ENCODE assay signal across 12 cellular contexts in the genomic region with DNA sequence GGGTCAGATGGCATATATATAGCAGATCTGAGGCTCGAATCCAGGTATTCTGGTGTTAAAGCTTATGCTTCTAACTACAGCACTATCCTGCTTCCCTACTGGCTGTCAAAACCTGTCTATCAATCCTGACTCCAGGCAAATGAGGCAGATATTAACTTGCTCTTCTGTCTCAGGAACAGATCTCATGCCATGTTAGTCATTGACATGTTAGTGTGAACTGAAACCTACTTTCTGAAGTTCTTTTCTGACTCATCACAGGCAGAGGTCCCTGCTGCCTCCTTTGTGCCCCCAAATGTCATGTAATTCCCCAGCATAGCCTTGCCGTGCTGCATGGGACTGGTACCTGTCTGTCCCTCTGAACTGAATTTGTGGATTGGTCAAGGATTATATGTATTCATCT.
DNase-seq lines count a peak whose midpoint lies in the region; ATAC-seq and TF ChIP-seq lines count a peak whose summit lies in the region.
"Had no signal": no experiment of that assay in that cellular context is flagged by ENCODE, and none has a peak within 500 bp of the region (broad histone marks: within the 10 kb centered on the region; RNA-seq: fewer than 3 reads in every experiment).

No MANE protein-coding gene starts in this region.

- no peaks in the 10 kb centered on the region for H3K9me3 ChIP-seq in CD8-positive, alpha-beta memory T cell (ENCODE audit: low read length)

- peak; percentile 18 to 27 for DNase-seq in stimulated activated CD4-positive, alpha-beta T cell treated with anti-CD3 and anti-CD28 coated beads, Interleukin-2, amount 100 ng/mL, for 24 hours
- no peak for DNase-seq in stimulated activated CD4-positive, alpha-beta T cell treated with anti-CD3 and anti-CD28 coated beads, Interleukin-4, amount 100 ng/mL, for 1 hour
- DNase-seq in brain microvascular endothelial cell (peak; percentile 25), RKO (ENCODE audit: low spot score) (no peak)
- no peak for DNase-seq in CD8-positive, alpha-beta memory T cell
- no peak for DNase-seq in activated CD4-positive, alpha-beta T cell treated with anti-CD3 and anti-CD28 coated beads, Interleukin-2, amount 10 ng/mL, durations not matched to agents 7 days and 5 days
- DNase-seq: NCI-H1417 had no signal

- H3K4me1 Mint-ChIP-seq in CD8-positive, alpha-beta memory T cell = no peaks in the 10 kb centered on the region
- H3K4me1 Mint-ChIP-seq in activated CD4-positive, alpha-beta T cell treated with anti-CD3 and anti-CD28 coated beads, Interleukin-2, amount 10 ng/mL, durations not matched to agents 7 days and 5 days = peaks cover 14% of the 10 kb centered on the region

- no peak for TF ChIP-seq CTCF in brain microvascular endothelial cell (IDR thresholded peaks at IDR 0.05; ENCODE audit: low read depth, low read length, missing control alignments)

- H3K27me3 Mint-ChIP-seq in CD8-positive, alpha-beta memory T cell = peaks cover 0 to 6% of the 10 kb centered on the region in 2 donors
- H3K27me3 Mint-ChIP-seq in activated CD4-positive, alpha-beta T cell treated with anti-CD3 and anti-CD28 coated beads, Interleukin-2, amount 10 ng/mL, durations not matched to agents 7 days and 5 days = no peaks in the 10 kb centered on the region

- H3K4me1 ChIP-seq in CD8-positive, alpha-beta memory T cell (ENCODE audit: insufficient read depth, low read length) = no peaks in the 10 kb centered on the region

- H3K36me3 Mint-ChIP-seq in CD8-positive, alpha-beta memory T cell = peaks cover 0 to 9% (median 1%) of the 10 kb centered on the region in 3 donors
- peaks cover 4% of the 10 kb centered on the region for H3K36me3 Mint-ChIP-seq in activated CD4-positive, alpha-beta T cell treated with anti-CD3 and anti-CD28 coated beads, Interleukin-2, amount 10 ng/mL, durations not matched to agents 7 days and 5 days (ENCODE audit: low read depth)

- H3K27ac ChIP-seq in brain microvascular endothelial cell = no peak overlapping the region
- no peak overlapping the region for H3K27ac ChIP-seq in CD8-positive, alpha-beta memory T cell (ENCODE audit: low read depth, low read length)
- H3K27ac ChIP-seq: BLaER1 treated with 17β-estradiol and CSF1 and Interleukin-3, amounts not matched to agents 10 nM and 100 nM; SK-N-MC had no signal

- in situ Hi-C loops in brain microvascular endothelial cell (cut with HindIII; ENCODE audit: low pct_ligation_motif_present, low sequenced_read_pairs) = no loop called here

- no peaks in the 10 kb centered on the region for H3K36me3 ChIP-seq in brain microvascular endothelial cell (replicated peaks)
- H3K36me3 ChIP-seq in CD8-positive, alpha-beta memory T cell (ENCODE audit: insufficient read depth, low read length) = no peaks in the 10 kb centered on the region
- H3K36me3 ChIP-seq: BLaER1 treated with 17β-estradiol and CSF1 and Interleukin-3, amounts not matched to agents 10 nM and 100 nM had no signal

- no peaks in the 10 kb centered on the region for H3K27me3 ChIP-seq in brain microvascular endothelial cell (replicated peaks)
- no peaks in the 10 kb centered on the region for H3K27me3 ChIP-seq in CD8-positive, alpha-beta memory T cell (ENCODE audit: insufficient read depth, low read length, poor library complexity, severe bottlenecking)
- H3K27me3 ChIP-seq: BLaER1 treated with 17β-estradiol and CSF1 and Interleukin-3, amounts not matched to agents 10 nM and 100 nM had no signal

- POLR2A ChIA-PET in CD8-positive, alpha-beta memory T cell (lab: Charles Lee) = no interaction called here
- POLR2A ChIA-PET in activated CD4-positive, alpha-beta T cell treated with anti-CD3 and anti-CD28 coated beads, Interleukin-2, amount 10 ng/mL, durations not matched to agents 7 days and 5 days (lab: Charles Lee) = no interaction called here

- H3K9me3 Mint-ChIP-seq in CD8-positive, alpha-beta memory T cell = peaks cover 0 to 6% (median 6%) of the 10 kb centered on the region in 5 donors
- H3K9me3 Mint-ChIP-seq in activated CD4-positive, alpha-beta T cell treated with anti-CD3 and anti-CD28 coated beads, Interleukin-2, amount 10 ng/mL, durations not matched to agents 7 days and 5 days = no peaks in the 10 kb centered on the region
- H3K9me3 Mint-ChIP-seq: nephron had no signal

- H3K4me3 Mint-ChIP-seq in CD8-positive, alpha-beta memory T cell = no peak overlapping the region
- no peak overlapping the region for H3K4me3 Mint-ChIP-seq in activated CD4-positive, alpha-beta T cell treated with anti-CD3 and anti-CD28 coated beads, Interleukin-2, amount 10 ng/mL, durations not matched to agents 7 days and 5 days
- H3K4me3 Mint-ChIP-seq: nephron had no signal

- no peak overlapping the region for H3K4me3 ChIP-seq in brain microvascular endothelial cell (ENCODE audit: low read depth, low read length)
- no peak overlapping the region for H3K4me3 ChIP-seq in CD8-positive, alpha-beta memory T cell (ENCODE audit: low read length)
- H3K4me3 ChIP-seq: BLaER1 treated with 17β-estradiol and CSF1 and Interleukin-3, amounts not matched to agents 10 nM and 100 nM; SK-N-MC had no signal

- CTCF ChIA-PET in CD8-positive, alpha-beta memory T cell (lab: Charles Lee) = no interaction called here
- CTCF ChIA-PET in activated CD4-positive, alpha-beta T cell treated with anti-CD3 and anti-CD28 coated beads, Interleukin-2, amount 10 ng/mL, durations not matched to agents 7 days and 5 days (lab: Charles Lee) = interaction anchor here (0.6 to 1.4 kb wide), 3 partner anchors 10 to 145 kb away, joined by 3 to 6 read pairs (median 3); no protein-coding TSS in a partner anchor

- H3K27ac Mint-ChIP-seq in CD8-positive, alpha-beta memory T cell = no peak overlapping the region
- H3K27ac Mint-ChIP-seq in activated CD4-positive, alpha-beta T cell treated with anti-CD3 and anti-CD28 coated beads, Interleukin-2, amount 10 ng/mL, durations not matched to agents 7 days and 5 days = no peak overlapping the region
- H3K27ac Mint-ChIP-seq: nephron had no signal

- ATAC-seq in HG03342 (IDR thresholded peaks at IDR 0.05; ENCODE audit: unreplicated experiment) (peak; percentile 70), HG03280 (IDR thresholded peaks at IDR 0.05; ENCODE audit: unreplicated experiment) (no peak)

Comparison
In these comparisons a context has a peak if more than half of its experiments do, and no peak if none do; other contexts are left out.
1. DNase-seq: peak in stimulated activated CD4-positive, alpha-beta T cell treated with anti-CD3 and anti-CD28 coated beads, Interleukin-2, amount 100 ng/mL, for 24 hours (2 of 2) and brain microvascular endothelial cell (single experiment); none in stimulated activated CD4-positive, alpha-beta T cell treated with anti-CD3 and anti-CD28 coated beads, Interleukin-4, amount 100 ng/mL, for 1 hour (single experiment), CD8-positive, alpha-beta memory T cell (0 of 5), activated CD4-positive, alpha-beta T cell treated with anti-CD3 and anti-CD28 coated beads, Interleukin-2, amount 10 ng/mL, durations not matched to agents 7 days and 5 days (single experiment) and RKO (single experiment).